Comparison of ENCODE assay signal across 9 cellular contexts in genomic region chr10:3754727-3755439, GRCh38. TPM values are rescaled to one million over a fixed set of nuclear protein-coding genes. Genes with fewer than 3 reads are reported as not detected.
DNase-seq lines count a peak whose midpoint lies in the region; ATAC-seq and TF ChIP-seq lines count a peak whose summit lies in the region.
"Had no signal": no experiment of that assay in that cellular context is flagged by ENCODE, and none has a peak within 500 bp of the region (broad histone marks: within the 10 kb centered on the region; RNA-seq: fewer than 3 reads in every experiment).

No MANE protein-coding gene starts in this region.

- DNase-seq in activated CD8-positive, alpha-beta memory T cell treated with anti-CD3 and anti-CD28 coated beads for 24 hours = peak; percentile 54
- DNase-seq in activated CD8-positive, alpha-beta memory T cell treated with anti-CD3 and anti-CD28 coated beads, Interleukin-2, amount 50 U/mL, for 4 hours = no peak
- DNase-seq in activated CD8-positive, alpha-beta memory T cell treated with anti-CD3 and anti-CD28 coated beads, Interleukin-2, amount 50 U/mL, for 48 hours = peak; percentile 15
- DNase-seq in heart right ventricle (no peak), stomach (no peak)

- TF ChIP-seq EP300 in stomach (IDR thresholded peaks at IDR 0.05) = no peak

- H3K4me3 ChIP-seq in heart right ventricle = no peak overlapping the region
- H3K4me3 ChIP-seq in stomach = no peak overlapping the region

- H3K27ac ChIP-seq in heart right ventricle = peak overlapping the region; percentile 38 to 82 (median 64)
- peak overlapping the region in 4 of 5 donors; percentile 48 to 78 (median 68) for H3K27ac ChIP-seq in stomach

- H3K4me1 ChIP-seq in heart right ventricle (peaks cover 4 to 61% (median 35%) of the 10 kb centered on the region in 9 donors), stomach (peaks cover 5 to 30% (median 12%) of the 10 kb centered on the region in 4 donors)

- no peaks in the 10 kb centered on the region for H3K9me3 ChIP-seq in heart right ventricle
- no peaks in the 10 kb centered on the region for H3K9me3 ChIP-seq in stomach

- intact Hi-C loops in heart right ventricle (cut with DNase I) (loop anchor here in 1 of 10 donors (10.0 kb wide), 1 partner anchor 510 kb away; no protein-coding TSS in a partner anchor), stomach (cut with DNase I; ENCODE audit: low total_unique reads) (no loop called here)

- TF ChIP-seq CTCF in heart right ventricle (IDR thresholded peaks at IDR 0.05) (no peak), stomach (IDR thresholded peaks at IDR 0.05) (no peak)

- TF ChIP-seq POLR2A in stomach (IDR thresholded peaks at IDR 0.05) = no peak

- WGBS in heart right ventricle, 2 donors = 41 to 55% methylated on average over 9 of the region's 9 CpGs
- WGBS in stomach, 5 donors = 34 to 60% (median 43%) methylated on average over 9 of the region's 9 CpGs

- no peaks in the 10 kb centered on the region for H3K27me3 ChIP-seq in heart right ventricle
- no peaks in the 10 kb centered on the region for H3K27me3 ChIP-seq in stomach

- ATAC-seq in heart right ventricle = peak; percentile 74 to 90 (median 78)
- no peak for ATAC-seq in GM19351 (IDR thresholded peaks at IDR 0.05; ENCODE audit: unreplicated experiment)
- ATAC-seq in HG02973 (IDR thresholded peaks at IDR 0.05; ENCODE audit: unreplicated experiment) = no peak
- no peak for ATAC-seq in GM19023 (IDR thresholded peaks at IDR 0.05; ENCODE audit: unreplicated experiment)
- ATAC-seq: CD8-positive, alpha-beta T cell had no signal

- no peaks in the 10 kb centered on the region for H3K36me3 ChIP-seq in heart right ventricle
- no peaks in the 10 kb centered on the region for H3K36me3 ChIP-seq in stomach

RNA-seq across cellular contexts. Expression of gene KLF6, which starts 30.1 kb away (rescaled TPM):
- 10 to 100 TPM; 40.4 to 90.5 (median 56.6) TPM for total RNA-seq in heart right ventricle
- polyA plus RNA-seq in heart right ventricle = 10 to 100 TPM; 22.1 to 34.1 TPM
- total RNA-seq in stomach = 100 to 1,000 TPM in 4 of 5 donors, 10 to 100 TPM in 1; 78.2 to 187 (median 119) TPM
- 10 to 100 TPM; 25.9 to 57.0 (median 31.4) TPM for polyA plus RNA-seq in stomach

Comparison
In these comparisons a context has a peak if more than half of its experiments do, and no peak if none do; other contexts are left out.
1. DNase-seq: peak in activated CD8-positive, alpha-beta memory T cell treated with anti-CD3 and anti-CD28 coated beads for 24 hours (single experiment) and activated CD8-positive, alpha-beta memory T cell treated with anti-CD3 and anti-CD28 coated beads, Interleukin-2, amount 50 U/mL, for 48 hours (single experiment); none in activated CD8-positive, alpha-beta memory T cell treated with anti-CD3 and anti-CD28 coated beads, Interleukin-2, amount 50 U/mL, for 4 hours (single experiment), heart right ventricle (0 of 2) and stomach (single experiment).
2. ATAC-seq: peak in heart right ventricle (8 of 8); none in GM19351 (single experiment), HG02973 (single experiment) and GM19023 (single experiment).